In the genomic region with DNA sequence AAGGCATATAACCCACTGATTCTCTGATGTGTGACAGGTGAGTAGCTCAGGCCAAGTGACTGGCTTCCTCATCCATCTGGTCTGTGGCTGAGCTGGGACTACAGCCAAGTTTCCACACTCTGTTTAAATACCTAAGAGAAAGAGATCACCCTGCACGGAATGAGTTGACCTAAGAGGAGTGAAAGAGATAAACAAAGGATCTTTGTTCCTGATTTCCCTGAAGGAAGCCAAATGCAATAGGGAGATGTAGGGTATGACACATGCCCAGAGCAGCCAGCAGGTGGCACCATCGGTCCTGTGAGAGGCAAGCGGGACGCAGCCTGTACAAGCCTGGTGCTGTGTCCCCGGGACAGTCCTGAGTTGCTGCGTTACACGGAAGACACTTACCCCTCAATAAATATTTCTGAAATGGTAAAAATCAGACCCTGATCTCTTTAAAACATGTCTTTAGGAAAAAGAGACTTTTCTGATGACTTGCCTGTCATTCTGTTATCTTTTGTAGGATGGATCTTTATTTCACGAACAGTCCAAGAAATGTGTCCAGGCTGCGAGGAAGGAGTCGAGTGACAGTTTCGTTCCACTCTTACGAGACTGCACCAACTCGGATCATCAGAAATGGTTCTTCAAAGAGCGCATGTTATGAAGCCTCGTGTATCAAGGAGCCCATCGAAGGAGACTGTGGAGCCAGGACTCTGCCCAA, we compare ENCODE assay signal across 8 cellular contexts.
DNase-seq lines count a peak whose midpoint lies in the region; ATAC-seq and TF ChIP-seq lines count a peak whose summit lies in the region.

No MANE protein-coding gene starts in this region.

- no peak overlapping the region for H3K4me3 Mint-ChIP-seq in central memory CD8-positive, alpha-beta T cell

- DNase-seq in 8988T (peak; percentile 68), NCI-H2227 treated with DMSO at 0.1 percent for 48 hours (lab: John Stamatoyannopoulos, UW) (peak; percentile 30), kidney glomerular epithelial cell (lab: John Stamatoyannopoulos, UW) (peak; percentile 96)
- DNase-seq in central memory CD8-positive, alpha-beta T cell (ENCODE audit: low spot score in 2 of 2) = peak; percentile 36 to 58
- peak; percentile 64 to 74 for DNase-seq in stimulated activated CD4-positive, alpha-beta T cell treated with anti-CD3 and anti-CD28 coated beads, Interleukin-15, amount 100 ng/mL, for 48 hours (ENCODE audit: low read depth in 2 of 2)

- no peak for TF ChIP-seq POLR2A in GM18505 (IDR thresholded peaks at IDR 0.05; ENCODE audit: borderline replicate concordance, extremely low read depth, insufficient read depth, insufficient read length)

- ATAC-seq in GM18505 (IDR thresholded peaks at IDR 0.05; ENCODE audit: unreplicated experiment) (peak; percentile 84), HG03045 (IDR thresholded peaks at IDR 0.05; ENCODE audit: unreplicated experiment) (peak; percentile 87)
- ATAC-seq in activated CD4-positive, CD25-positive, alpha-beta regulatory T cell treated with anti-CD3 and anti-CD28 coated beads, Interleukin-2, amount 50 U/mL, for 24 hours = peak; percentile 90 to 91
- ATAC-seq in central memory CD8-positive, alpha-beta T cell (replicated peaks; ENCODE audit: extremely low read depth, poor library complexity, severe bottlenecking) = peak; percentile 76

- H3K36me3 Mint-ChIP-seq in central memory CD8-positive, alpha-beta T cell (ENCODE audit: insufficient read depth) = peaks cover 6% of the 10 kb centered on the region

- H3K9me3 Mint-ChIP-seq in central memory CD8-positive, alpha-beta T cell = no peaks in the 10 kb centered on the region

- no peak overlapping the region for H3K27ac Mint-ChIP-seq in central memory CD8-positive, alpha-beta T cell (ENCODE audit: low read depth)

- no peaks in the 10 kb centered on the region for H3K4me1 Mint-ChIP-seq in central memory CD8-positive, alpha-beta T cell

- no peaks in the 10 kb centered on the region for H3K27me3 Mint-ChIP-seq in central memory CD8-positive, alpha-beta T cell

Comparison
In these comparisons a context has a peak if more than half of its experiments do, and no peak if none do; other contexts are left out.
1. Peak in every context shown above with its lines: DNase-seq and ATAC-seq.
2. DNase-seq: peak in every context shown above with its lines; median percentile 96 in kidney glomerular epithelial cell; 69 in stimulated activated CD4-positive, alpha-beta T cell treated with anti-CD3 and anti-CD28 coated beads, Interleukin-15, amount 100 ng/mL, for 48 hours; 68 in 8988T; 47 in central memory CD8-positive, alpha-beta T cell; 30 in NCI-H2227 treated with DMSO at 0.1 percent for 48 hours.